In the genomic region with DNA sequence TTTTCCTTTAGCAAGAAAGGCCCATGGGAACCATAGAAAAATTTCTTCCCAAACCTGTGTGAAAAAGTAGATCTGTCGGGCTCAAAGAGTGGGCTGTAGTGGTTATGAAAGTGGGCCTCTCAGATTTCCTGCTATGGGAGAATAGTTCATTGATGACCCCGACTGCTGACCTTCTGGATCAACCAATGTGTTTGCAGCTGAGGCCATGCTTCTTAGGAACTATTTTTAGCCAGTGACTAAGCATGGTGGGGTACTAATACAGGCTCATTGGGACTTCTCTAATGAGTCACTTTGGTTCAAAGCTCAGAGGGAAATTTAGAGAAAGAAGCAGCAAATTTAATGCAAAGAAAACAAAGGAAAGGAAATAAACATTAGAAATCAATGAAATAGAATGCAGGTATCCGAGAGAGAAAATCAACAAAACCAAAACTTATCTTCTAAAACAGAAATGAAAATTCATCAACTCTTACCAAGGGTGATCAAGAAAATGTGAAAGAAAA, we compare ENCODE assay signal across 10 cellular contexts. TPM values are rescaled to one million over a fixed set of nuclear protein-coding genes. Genes with fewer than 3 reads are reported as not detected.
DNase-seq lines count a peak whose midpoint lies in the region; ATAC-seq, FAIRE-seq and TF ChIP-seq lines count a peak whose summit lies in the region.
"Had no signal": no experiment of that assay in that cellular context is flagged by ENCODE, and none has a peak within 500 bp of the region (broad histone marks: within the 10 kb centered on the region; RNA-seq: fewer than 3 reads in every experiment).

No MANE protein-coding gene starts in this region.

- no peaks in the 10 kb centered on the region for H3K36me3 ChIP-seq in osteoblast (ENCODE audit: insufficient read depth, low read length)
- H3K36me3 ChIP-seq in CD8-positive, alpha-beta T cell (ENCODE audit: insufficient read depth, low read length): no peaks in the 10 kb centered on the region
- no peaks in the 10 kb centered on the region for H3K36me3 ChIP-seq in small intestine (ENCODE audit: control insufficient read depth in 2 of 2, insufficient read depth in 2 of 2, low read length in 2 of 2)
- H3K36me3 ChIP-seq: right lobe of liver had no signal

- no peaks in the 10 kb centered on the region for H3K36me3 Mint-ChIP-seq in CD8-positive, alpha-beta T cell

- peak; percentile 27 for DNase-seq in GM10248 (ENCODE audit: extremely low spot score)
- DNase-seq in M059J (ENCODE audit: low read depth): peak; percentile 93
- DNase-seq in brain pericyte (ENCODE audit: low read depth, low spot score): peak; percentile 83
- peak; percentile 94 for DNase-seq in osteoblast (ENCODE audit: insufficient read length, low spot score, missing footprints)
- no peak for DNase-seq in CD8-positive, alpha-beta T cell
- DNase-seq in small intestine: no peak
- no peak for DNase-seq in NK-92 treated with Interleukin-12 subunit alpha and Interleukin-12 subunit beta, amount 100 ng/mL, for 24 hours (lab: John Stamatoyannopoulos, UW)
- DNase-seq in cerebellar cortex (ENCODE audit: low spot score): no peak
- DNase-seq: NCI-H1417, right lobe of liver had no signal

- peak overlapping the region; percentile 51 for H3K4me2 ChIP-seq in osteoblast (ENCODE audit: insufficient read depth, low read length)

- no peak for FAIRE-seq in small intestine (lab: Jason Lieb, UNC)

- WGBS in small intestine, 3 donors: 65 to 73% (median 68%) methylated on average over 3 of the region's 3 CpGs

- no peak overlapping the region for H3K27ac Mint-ChIP-seq in CD8-positive, alpha-beta T cell

- H3K27me3 Mint-ChIP-seq in CD8-positive, alpha-beta T cell (ENCODE audit: low read depth): peaks cover 14% of the 10 kb centered on the region

- H3K4me3 Mint-ChIP-seq in CD8-positive, alpha-beta T cell: no peak overlapping the region

- TF ChIP-seq CTCF in GM10248 (IDR thresholded peaks at IDR 0.05; ENCODE audit: control extremely low read depth, extremely low read depth, low read depth, missing control alignments): no peak
- no peak for TF ChIP-seq CTCF in osteoblast (IDR thresholded peaks at IDR 0.05; ENCODE audit: extremely low read depth, low read depth, low read length)
- TF ChIP-seq CTCF in CD8-positive, alpha-beta T cell (IDR thresholded peaks at IDR 0.05): no peak

- H3K9me3 ChIP-seq in osteoblast (ENCODE audit: low read depth, low read length) (no peaks in the 10 kb centered on the region), small intestine (ENCODE audit: control insufficient read depth, low read depth) (no peaks in the 10 kb centered on the region)
- no peaks in the 10 kb centered on the region for H3K9me3 ChIP-seq in CD8-positive, alpha-beta T cell (ENCODE audit: low read length)
- H3K9me3 ChIP-seq: right lobe of liver had no signal

- POLR2A ChIA-PET in GM10248 (lab: Yijun Ruan, JAX): no interaction called here
- POLR2A ChIA-PET in CD8-positive, alpha-beta T cell (lab: Charles Lee): no interaction called here

- H3K4me1 Mint-ChIP-seq in CD8-positive, alpha-beta T cell (ENCODE audit: low read depth): no peaks in the 10 kb centered on the region

- no peak overlapping the region for H3K4me3 ChIP-seq in osteoblast (ENCODE audit: insufficient read depth, low read length)
- no peak overlapping the region for H3K4me3 ChIP-seq in CD8-positive, alpha-beta T cell (ENCODE audit: low read depth, low read length)
- H3K4me3 ChIP-seq in small intestine (ENCODE audit: low read depth in 1 of 2, low read length in 2 of 2): no peak overlapping the region
- H3K4me3 ChIP-seq: right lobe of liver had no signal

- H3K27me3 ChIP-seq in osteoblast (ENCODE audit: insufficient read depth, low read length) (peaks cover 2% of the 10 kb centered on the region), small intestine (ENCODE audit: control insufficient read depth in 2 of 2, insufficient read depth in 2 of 2, low read length in 2 of 2) (no peaks in the 10 kb centered on the region)
- H3K27me3 ChIP-seq in CD8-positive, alpha-beta T cell (ENCODE audit: insufficient read depth, low read length): no peaks in the 10 kb centered on the region
- H3K27me3 ChIP-seq: right lobe of liver had no signal

- H3K27ac ChIP-seq in osteoblast (ENCODE audit: low read depth, low read length): peak overlapping the region; percentile 84
- H3K27ac ChIP-seq in CD8-positive, alpha-beta T cell (ENCODE audit: low read depth, low read length): no peak overlapping the region
- H3K27ac ChIP-seq in small intestine (ENCODE audit: low read depth in 1 of 2, low read length in 1 of 2): no peak overlapping the region
- H3K27ac ChIP-seq: right lobe of liver had no signal

- H2AFZ ChIP-seq in osteoblast (ENCODE audit: low read length): peak overlapping the region; percentile 80

- H4K20me1 ChIP-seq in osteoblast (ENCODE audit: insufficient read depth, low read length): no peaks in the 10 kb centered on the region

- CTCF ChIA-PET in GM10248 (lab: Yijun Ruan, JAX): no interaction called here
- CTCF ChIA-PET in CD8-positive, alpha-beta T cell (lab: Charles Lee): no interaction called here

- H3K79me2 ChIP-seq in osteoblast (ENCODE audit: insufficient read depth, low read length): no peaks in the 10 kb centered on the region

- intact Hi-C loops in CD8-positive, alpha-beta T cell (cut with DNase I, micrococcal nuclease): no loop called here

- H3K4me1 ChIP-seq in osteoblast (ENCODE audit: insufficient read depth, low read length) (peaks cover 16% of the 10 kb centered on the region), small intestine (ENCODE audit: control insufficient read depth in 2 of 2, insufficient read depth in 1 of 2, low read depth in 1 of 2, low read length in 1 of 2) (no peaks in the 10 kb centered on the region)
- H3K4me1 ChIP-seq in CD8-positive, alpha-beta T cell (ENCODE audit: insufficient read depth, low read length): no peaks in the 10 kb centered on the region
- H3K4me1 ChIP-seq: right lobe of liver had no signal

- no peaks in the 10 kb centered on the region for H3K9me3 Mint-ChIP-seq in CD8-positive, alpha-beta T cell

- no peak for ATAC-seq in CD8-positive, alpha-beta T cell

RNA-seq across cellular contexts. Expression of gene PSMA5, which starts 12.6 kb away (rescaled TPM):
- total RNA-seq in M059J (2014; rRNA removed; shearing (Covaris generic)): 119 and 162 TPM in 2 replicates
- total RNA-seq in osteoblast: 41.5 and 45.6 TPM in 2 replicates
- total RNA-seq in CD8-positive, alpha-beta T cell: 10 to 100 TPM; 30.9 to 32.6 TPM
- polyA plus RNA-seq in small intestine: 100 to 1,000 TPM; 103 to 113 (median 105) TPM

RNA-seq across cellular contexts. Expression of gene SYPL2, which starts 27.5 kb away (rescaled TPM):
- 0.05 TPM in 1 of 2 replicates, not detected in the other for total RNA-seq in M059J (2014; rRNA removed; shearing (Covaris generic))
- total RNA-seq in osteoblast: 0.88 and 1.8 TPM in 2 replicates
- not detected for total RNA-seq in CD8-positive, alpha-beta T cell
- polyA plus RNA-seq in small intestine: under 1 TPM in 1 of 3 donors, not detected in 2; 0.67 TPM

RNA-seq across cellular contexts. Expression of gene SORT1, which starts 41.1 kb away (rescaled TPM):
- total RNA-seq in M059J (2014; rRNA removed; shearing (Covaris generic)): 22.0 and 28.3 TPM in 2 replicates
- 45.1 and 48.5 TPM in 2 replicates for total RNA-seq in osteoblast
- total RNA-seq in CD8-positive, alpha-beta T cell: under 1 TPM; 0.61 to 0.73 TPM
- 10 to 100 TPM in 2 of 3 donors, 1 to 10 TPM in 1; 7.0 to 35.7 (median 11.4) TPM for polyA plus RNA-seq in small intestine

RNA-seq across cellular contexts. Expression of gene ATXN7L2, which starts 44.9 kb away (rescaled TPM):
- 2.4 and 5.0 TPM in 2 replicates for total RNA-seq in M059J (2014; rRNA removed; shearing (Covaris generic))
- 1.8 and 3.5 TPM in 2 replicates for total RNA-seq in osteoblast
- 10 to 100 TPM; 16.8 to 19.4 TPM for total RNA-seq in CD8-positive, alpha-beta T cell
- 1 to 10 TPM; 4.8 to 8.9 (median 7.0) TPM for polyA plus RNA-seq in small intestine

RNA-seq across cellular contexts. Expression of gene CYB561D1, which starts 55.0 kb away (rescaled TPM):
- total RNA-seq in M059J (2014; rRNA removed; shearing (Covaris generic)): 6.6 and 8.0 TPM in 2 replicates
- 6.5 and 10.5 TPM in 2 replicates for total RNA-seq in osteoblast
- 10 to 100 TPM; 10.2 to 12.3 TPM for total RNA-seq in CD8-positive, alpha-beta T cell
- polyA plus RNA-seq in small intestine: 1 to 10 TPM; 5.1 to 8.6 (median 6.5) TPM

Comparison
In these comparisons a context has a peak if more than half of its experiments do, and no peak if none do; other contexts are left out.
1. DNase-seq: peak in GM10248 (single experiment), M059J (single experiment), brain pericyte (single experiment) and osteoblast (single experiment); none in CD8-positive, alpha-beta T cell (0 of 7), small intestine (single experiment), NK-92 treated with Interleukin-12 subunit alpha and Interleukin-12 subunit beta, amount 100 ng/mL, for 24 hours (single experiment) and cerebellar cortex (single experiment).
2. RNA of gene SORT1, which starts 41.1 kb away (total RNA-seq): 45.1 to 48.5 TPM in osteoblast and 22.0 to 28.3 TPM in M059J; 0.61 to 0.73 TPM in CD8-positive, alpha-beta T cell; every median in the first group is over 10 times any median in the second.